32 cellular contexts compared by ENCODE assay signal in genomic region chr11:14347991-14348390, GRCh38. TPM values are rescaled to one million over a fixed set of nuclear protein-coding genes. Genes with fewer than 3 reads are reported as not detected.
A peak's percentile ranks its signal among the peaks of the same experiment; 100 is the strongest.
DNase-seq lines count a peak whose midpoint lies in the region; ATAC-seq and TF ChIP-seq lines count a peak whose summit lies in the region.
"Had no signal": no experiment of that assay in that cellular context is flagged by ENCODE, and none has a peak within 500 bp of the region (broad histone marks: within the 10 kb centered on the region; RNA-seq: fewer than 3 reads in every experiment).

No MANE protein-coding gene starts in this region.

- no peak overlapping the region for H2BK5ac ChIP-seq in H9 (ENCODE audit: insufficient read length, low read length)

- no peak overlapping the region for H2AFZ ChIP-seq in H9 (ENCODE audit: low read length)
- H2AFZ ChIP-seq in SU-DHL-6 (ENCODE audit: low read depth, low read length, severe bottlenecking), result no peak overlapping the region

- H3K79me1 ChIP-seq in H9 (ENCODE audit: insufficient read depth, low read depth, low read length, poor library complexity, severe bottlenecking), result peaks cover 2% of the 10 kb centered on the region

- peaks cover 59 to 63% of the 10 kb centered on the region in 2 experiments for H3K4me1 Mint-ChIP-seq in H9
- peaks cover 49 to 59% of the 10 kb centered on the region in 2 donors for H3K4me1 Mint-ChIP-seq in natural killer cell

- H3K4me3 ChIP-seq in DOHH2 (ENCODE audit: low read length) (no peak overlapping the region), SU-DHL-6 (ENCODE audit: insufficient read depth, low read length, poor library complexity, severe bottlenecking) (peak overlapping the region; percentile 22)
- H3K4me3 ChIP-seq: adrenal gland; BLaER1 treated with 17β-estradiol and CSF1 and Interleukin-3, amounts not matched to agents 10 nM and 100 nM; psoas muscle; tibial nerve had no signal

- no peak overlapping the region for H2BK15ac ChIP-seq in H9 (ENCODE audit: low read depth, low read length)

- no peak overlapping the region for H2BK20ac ChIP-seq in H9 (ENCODE audit: low read depth, low read length, poor library complexity, severe bottlenecking)

- H4K20me1 ChIP-seq in DOHH2 (ENCODE audit: control insufficient read depth, insufficient read depth, low read depth, low read length) (0 out of 2 replicates have a peak, but pooled peaks cover 6% of the 10 kb centered on the region), H9 (ENCODE audit: control insufficient read depth, insufficient read depth, insufficient read length) (no peaks in the 10 kb centered on the region), SU-DHL-6 (ENCODE audit: low read depth, low read length) (no peaks in the 10 kb centered on the region)

- H3K27ac Mint-ChIP-seq in H9 (peak overlapping the region in 2 of 3 experiments; percentile 82 to 93; a peak in 4 of 7 replicates), natural killer cell (peak overlapping the region; percentile 55 to 67)
- H3K27ac Mint-ChIP-seq: activated T-cell treated with anti-CD3 and anti-CD28 coated beads, Interleukin-2, amount 50 U/mL, for 24 hours; HFFc6; naive thymus-derived CD4-positive, alpha-beta T cell had no signal

- H3K9me3 Mint-ChIP-seq in H9, result peaks cover 10 to 13% of the 10 kb centered on the region in 2 experiments
- H3K9me3 Mint-ChIP-seq in natural killer cell, result no peaks in the 10 kb centered on the region

- H3K9me3 ChIP-seq in DOHH2 (ENCODE audit: control insufficient read depth, insufficient read depth, low read length) (peaks cover 14% of the 10 kb centered on the region; the same call in 1 of the 2 replicates), H9 (ENCODE audit: control insufficient read depth, low read depth, low read length) (no peaks in the 10 kb centered on the region), SU-DHL-6 (ENCODE audit: insufficient read depth, low read length) (peaks cover 14% of the 10 kb centered on the region; the same call in 1 of the 2 replicates)
- H3K9me3 ChIP-seq: adrenal gland, psoas muscle had no signal

- H3K36me3 Mint-ChIP-seq in H9 (ENCODE audit: insufficient read depth in 1 of 3, low read depth in 3 of 3) (peaks cover 6 to 53% (median 25%) of the 10 kb centered on the region in 3 experiments), natural killer cell (no peaks in the 10 kb centered on the region)

- H3K79me2 ChIP-seq in DOHH2 (ENCODE audit: control insufficient read depth, low read length), result peaks cover 98% of the 10 kb centered on the region
- peaks cover 62% of the 10 kb centered on the region for H3K79me2 ChIP-seq in H9 (ENCODE audit: insufficient read depth, low read length)
- H3K79me2 ChIP-seq in SU-DHL-6 (ENCODE audit: insufficient read depth, low read length), result peaks cover 100% of the 10 kb centered on the region

- H4K8ac ChIP-seq in H9 (replicated peaks; ENCODE audit: insufficient read length, low read depth, low read length), result no peak overlapping the region

- 0 out of 2 replicates have a peak overlapping the region, but pooled peaks have one; percentile 8 for H3K4me2 ChIP-seq in DOHH2 (ENCODE audit: low read length)
- no peak overlapping the region for H3K4me2 ChIP-seq in H9 (ENCODE audit: insufficient read depth, insufficient read length, low read length)
- peak overlapping the region; percentile 63 for H3K4me2 ChIP-seq in SU-DHL-6 (ENCODE audit: low read depth, low read length, poor library complexity, severe bottlenecking)
- H3K4me2 ChIP-seq: BLaER1 treated with 17β-estradiol and CSF1 and Interleukin-3, amounts not matched to agents 10 nM and 100 nM had no signal

- no CpG with 5 or more reads among the region's 1 CpG for WGBS in H9 (ENCODE audit: extremely low coverage, insufficient read length, low lambda C conversion rate)

- no peak overlapping the region for H4K91ac ChIP-seq in H9 (ENCODE audit: insufficient read length, low read depth, low read length)

- ATAC-seq in natural killer cell (no peak), GM21447 (IDR thresholded peaks at IDR 0.05; ENCODE audit: unreplicated experiment) (no peak)
- no peak for ATAC-seq in stimulated activated naive CD8-positive, alpha-beta T cell treated with anti-CD3 and anti-CD28 coated beads, Interleukin-15, Interleukin-2, amounts not matched to agents 100 U/mL and 50 U/mL, for 24 hours
- ATAC-seq: esophagus mucosa; naive thymus-derived CD4-positive, alpha-beta T cell; psoas muscle; sciatic nerve had no signal

- no peak overlapping the region for H4K5ac ChIP-seq in H9 (ENCODE audit: insufficient read length, low read depth, low read length)

- H3K9me2 ChIP-seq in DOHH2 (replicated peaks; ENCODE audit: control insufficient read depth, low read length) (no peaks in the 10 kb centered on the region), SU-DHL-6 (replicated peaks; ENCODE audit: insufficient read depth, low read length) (no peaks in the 10 kb centered on the region)

- H3K4ac ChIP-seq in H9 (ENCODE audit: low read depth, low read length), result no peak overlapping the region

- H3F3A ChIP-seq in DOHH2 (ENCODE audit: control insufficient read depth, insufficient read depth), result no peaks in the 10 kb centered on the region
- peaks cover 87% of the 10 kb centered on the region for H3F3A ChIP-seq in SU-DHL-6 (ENCODE audit: insufficient read depth)

- H3K27ac ChIP-seq in DOHH2 (ENCODE audit: low read depth, low read length) (no peak overlapping the region), H9 (ENCODE audit: insufficient read length, low read depth, low read length) (no peak overlapping the region), SU-DHL-6 (ENCODE audit: low read depth, low read length) (peak overlapping the region; percentile 92)
- H3K27ac ChIP-seq: adrenal gland; BLaER1 treated with 17β-estradiol and CSF1 and Interleukin-3, amounts not matched to agents 10 nM and 100 nM; brain microvascular endothelial cell; psoas muscle; tibial nerve; WERI-Rb-1 had no signal

- H3K36me3 ChIP-seq in DOHH2 (ENCODE audit: control insufficient read depth, low read length) (peaks cover 37% of the 10 kb centered on the region), SU-DHL-6 (ENCODE audit: low read length) (peaks cover 36% of the 10 kb centered on the region)
- H3K36me3 ChIP-seq: adrenal gland, brain microvascular endothelial cell, tibial nerve, WERI-Rb-1 had no signal

- TF ChIP-seq CTCF in DOHH2 (IDR thresholded peaks at IDR 0.05; ENCODE audit: low read depth, low read length, poor library complexity, severe bottlenecking) (no peak), H9 (conservative IDR thresholded peaks at IDR 0.05) (no peak), SU-DHL-6 (IDR thresholded peaks at IDR 0.05; ENCODE audit: insufficient read depth, low read length, poor library complexity, severe bottlenecking) (no peak), natural killer cell (IDR thresholded peaks at IDR 0.05) (no peak)

- peak overlapping the region; percentile 4 to 57; a peak in 2 of 5 replicates for H3K4me3 Mint-ChIP-seq in H9
- H3K4me3 Mint-ChIP-seq in natural killer cell, result no peak overlapping the region
- H3K4me3 Mint-ChIP-seq: activated T-cell treated with anti-CD3 and anti-CD28 coated beads, Interleukin-2, amount 50 U/mL, for 24 hours; HFFc6; naive thymus-derived CD4-positive, alpha-beta T cell had no signal

- no peaks in the 10 kb centered on the region for H3K23me2 ChIP-seq in H9 (ENCODE audit: insufficient read length, low read depth, low read length, poor library complexity, severe bottlenecking)

- no peak overlapping the region for H3K14ac ChIP-seq in H9 (ENCODE audit: insufficient read depth, low read length)

- no peak overlapping the region for H3K18ac ChIP-seq in H9 (ENCODE audit: insufficient read length, low read depth, low read length)

- H3K4me1 ChIP-seq in DOHH2 (ENCODE audit: control insufficient read depth, low read length) (peaks cover 52% of the 10 kb centered on the region), H9 (ENCODE audit: insufficient read depth, low read length) (peaks cover 8% of the 10 kb centered on the region)
- H3K4me1 ChIP-seq: tibial nerve had no signal

- no peak overlapping the region for H2BK120ac ChIP-seq in H9 (ENCODE audit: low read depth, low read length, poor library complexity, severe bottlenecking)

- no peaks in the 10 kb centered on the region for H3K27me3 ChIP-seq in DOHH2 (ENCODE audit: control insufficient read depth, low read length)
- no peaks in the 10 kb centered on the region for H3K27me3 ChIP-seq in H9 (ENCODE audit: insufficient read depth, low read length)
- no peaks in the 10 kb centered on the region for H3K27me3 ChIP-seq in SU-DHL-6 (ENCODE audit: low read length)
- H3K27me3 ChIP-seq: adrenal gland; BLaER1 treated with 17β-estradiol and CSF1 and Interleukin-3, amounts not matched to agents 10 nM and 100 nM; brain microvascular endothelial cell; tibial nerve had no signal

- no peak overlapping the region for H3K56ac ChIP-seq in H9 (ENCODE audit: insufficient read length, low read depth, low read length)

- H2AK5ac ChIP-seq in H9 (ENCODE audit: insufficient read length, low read length), result no peak overlapping the region

- H2BK12ac ChIP-seq in H9 (ENCODE audit: insufficient read length, low read depth, low read length), result no peak overlapping the region

- H3K9ac ChIP-seq in H9 (ENCODE audit: extremely low read depth, insufficient read length, low read length), result no peak overlapping the region
- peak overlapping the region; percentile 18; the same call in 1 of the 2 replicates for H3K9ac ChIP-seq in SU-DHL-6 (ENCODE audit: low read length)
- H3K9ac ChIP-seq: BLaER1 treated with 17β-estradiol and CSF1 and Interleukin-3, amounts not matched to agents 10 nM and 100 nM had no signal

- H3K23ac ChIP-seq in H9 (ENCODE audit: insufficient read length, low read depth, low read length), result no peak overlapping the region

- DNase-seq in H9, result no peak
- DNase-seq in natural killer cell, result no peak
- DNase-seq in HCEC 1CT, result no peak
- DNase-seq in stimulated activated naive CD8-positive, alpha-beta T cell treated with anti-CD3 and anti-CD28 coated beads, Interleukin-15, Interleukin-2, amounts not matched to agents 100 U/mL and 50 U/mL, for 24 hours, result no peak
- DNase-seq: activated T-cell treated with anti-CD3 and anti-CD28 coated beads, Interleukin-2, amount 50 U/mL, for 24 hours; adrenal gland; brain microvascular endothelial cell; cerebellar nuclear complex; COR-L47; dermis blood vessel endothelial cell; HFFc6; kidney; midbrain; naive thymus-derived CD4-positive, alpha-beta T cell; NCI-H1048; NCI-H187; NCI-H2171 treated with DMSO at 0.1 percent for 48 hours; NCI-H524; occipital lobe; psoas muscle; SHP77 treated with DMSO at 0.1 percent for 48 hours; stimulated activated CD4-positive, alpha-beta T cell treated with anti-CD3 and anti-CD28 coated beads, Interleukin-12 subunit alpha, Interleukin-12 subunit beta, amount 100 ng/mL, for 4 hours; stimulated activated CD4-positive, alpha-beta T cell treated with anti-CD3 and anti-CD28 coated beads, Interleukin-2, amount 100 ng/mL, for 48 hours; T1000; WERI-Rb-1 had no signal

- intact Hi-C loops in natural killer cell (cut with micrococcal nuclease), result no loop called here

- H3K27me3 Mint-ChIP-seq in H9 (ENCODE audit: low read depth), result no peaks in the 10 kb centered on the region
- no peaks in the 10 kb centered on the region for H3K27me3 Mint-ChIP-seq in natural killer cell (ENCODE audit: low read depth in 2 of 2)
- H3K27me3 Mint-ChIP-seq: activated T-cell treated with anti-CD3 and anti-CD28 coated beads, Interleukin-2, amount 50 U/mL, for 24 hours; naive thymus-derived CD4-positive, alpha-beta T cell had no signal

- no peak overlapping the region for H3T11ph ChIP-seq in H9 (ENCODE audit: low read length)

RNA-seq across cellular contexts. Expression of gene RRAS2, which starts 11.0 kb away (rescaled TPM):
- total RNA-seq in H9 (2021) (154 and 158 TPM in 2 replicates), natural killer cell (10 to 100 TPM; 62.1 to 86.7 (median 69.6) TPM)
